15 cellular contexts compared by ENCODE assay signal in genomic region chr16:554640-555413, GRCh38. TPM values are rescaled to one million over a fixed set of nuclear protein-coding genes. Genes with fewer than 3 reads are reported as not detected.
DNase-seq lines count a peak whose midpoint lies in the region; ATAC-seq, FAIRE-seq and TF ChIP-seq lines count a peak whose summit lies in the region.
"Had no signal": no experiment of that assay in that cellular context is flagged by ENCODE, and none has a peak within 500 bp of the region (broad histone marks: within the 10 kb centered on the region; RNA-seq: fewer than 3 reads in every experiment).

No MANE protein-coding gene starts in this region.

- no peaks in the 10 kb centered on the region for H3K4me1 Mint-ChIP-seq in activated T-helper 2 cell treated with anti-CD3 and anti-CD28 coated beads, Interferon-gamma antibody, Interleukin-2, Interleukin-4, amounts not matched to agents 10 μg/mL and 5 μg/mL and 100 μg/mL, durations not matched to agents 14 hours and 24 hours and 36 hours (ENCODE audit: low read depth)
- H3K4me1 Mint-ChIP-seq: CD14-positive monocyte; central memory CD8-positive, alpha-beta T cell had no signal

- TF ChIP-seq EP300 in GM12878 (IDR thresholded peaks at IDR 0.05; ENCODE audit: borderline replicate concordance in 1 of 2, control insufficient read depth in 1 of 2, low read depth in 2 of 2, low read length in 2 of 2), result no peak

- CTCF ChIA-PET in GM12878 (lab: Yijun Ruan, JAX), result no interaction called here

- H3K9me3 ChIP-seq in GM12878 (replicated peaks; ENCODE audit: control insufficient read depth, insufficient read depth, low read length), result no peaks in the 10 kb centered on the region
- H3K9me3 ChIP-seq: pancreas, SK-N-SH had no signal

- no peak for TF ChIP-seq RAD21 in GM12878 (IDR thresholded peaks at IDR 0.05; ENCODE audit: insufficient read depth, low read depth, low read length)

- peaks cover 3% of the 10 kb centered on the region for H3K36me3 Mint-ChIP-seq in activated T-helper 2 cell treated with anti-CD3 and anti-CD28 coated beads, Interferon-gamma antibody, Interleukin-2, Interleukin-4, amounts not matched to agents 10 μg/mL and 5 μg/mL and 100 μg/mL, durations not matched to agents 14 hours and 24 hours and 36 hours (ENCODE audit: low read depth)

- H3K27me3 Mint-ChIP-seq in activated T-helper 2 cell treated with anti-CD3 and anti-CD28 coated beads, Interferon-gamma antibody, Interleukin-2, Interleukin-4, amounts not matched to agents 10 μg/mL and 5 μg/mL and 100 μg/mL, durations not matched to agents 14 hours and 24 hours and 36 hours (ENCODE audit: low read depth), result peaks cover 5% of the 10 kb centered on the region

- H3K4me2 ChIP-seq in GM12878 (ENCODE audit: control insufficient read depth, insufficient read depth), result no peak overlapping the region
- H3K4me2 ChIP-seq: SK-N-SH had no signal

- H3K9me3 Mint-ChIP-seq in activated T-helper 2 cell treated with anti-CD3 and anti-CD28 coated beads, Interferon-gamma antibody, Interleukin-2, Interleukin-4, amounts not matched to agents 10 μg/mL and 5 μg/mL and 100 μg/mL, durations not matched to agents 14 hours and 24 hours and 36 hours, result no peaks in the 10 kb centered on the region
- H3K9me3 Mint-ChIP-seq: central memory CD8-positive, alpha-beta T cell had no signal

- POLR2A ChIA-PET in GM12878 (lab: Charles Lee), result no interaction called here

- RAD21 ChIA-PET in GM12878 (lab: Charles Lee; ENCODE audit: unreplicated experiment), result no interaction called here

- H3K27ac ChIP-seq in ACC112 (ENCODE audit: low read depth, low read length) (peak overlapping the region; percentile 36), GM12878 (ENCODE audit: control insufficient read depth, insufficient read depth) (no peak overlapping the region)
- H3K27ac ChIP-seq: pancreas had no signal

- SMC1A ChIA-PET in GM12878 (lab: Charles Lee; ENCODE audit: uncharacterized antibody, unreplicated experiment), result no interaction called here

- H2AFZ ChIP-seq in ACC112 (ENCODE audit: low read length, unreplicated experiment), result no peak overlapping the region
- H2AFZ ChIP-seq in GM12878 (ENCODE audit: control insufficient read depth, low read depth, low read length), result no peak overlapping the region

- no peak for TF ChIP-seq CTCF in GM12878 (IDR thresholded peaks at IDR 0.05 in 2 of 3, conservative IDR thresholded peaks at IDR 0.05 in 1 of 3; ENCODE audit: control insufficient read depth in 2 of 3, extremely low read depth in 1 of 3, insufficient read depth in 1 of 3, low read depth in 3 of 3, low read length in 3 of 3)

- no peak overlapping the region for H3K4me3 Mint-ChIP-seq in activated T-helper 2 cell treated with anti-CD3 and anti-CD28 coated beads, Interferon-gamma antibody, Interleukin-2, Interleukin-4, amounts not matched to agents 10 μg/mL and 5 μg/mL and 100 μg/mL, durations not matched to agents 14 hours and 24 hours and 36 hours (ENCODE audit: low read depth)
- H3K4me3 Mint-ChIP-seq: CD14-positive monocyte; central memory CD8-positive, alpha-beta T cell had no signal

- H4K20me1 ChIP-seq in GM12878 (ENCODE audit: control insufficient read depth, insufficient read depth), result no peaks in the 10 kb centered on the region

- peak; percentile 21 for DNase-seq in GOT3 (lab: John Stamatoyannopoulos, UW)
- no peak for DNase-seq in GM12878 (ENCODE audit: low read depth, low spot score)
- DNase-seq in left kidney (ENCODE audit: low read depth, low spot score), result peak; percentile 77
- DNase-seq in activated T-helper 2 cell treated with anti-CD3 and anti-CD28 coated beads, Interferon-gamma antibody, Interleukin-2, Interleukin-4, amounts not matched to agents 10 μg/mL and 5 μg/mL and 100 μg/mL, durations not matched to agents 14 hours and 24 hours and 36 hours (ENCODE audit: low spot score), result no peak
- no peak for DNase-seq in activated CD8-positive, alpha-beta memory T cell treated with anti-CD3 and anti-CD28 coated beads for 24 hours
- DNase-seq: glutamatergic neuron; pancreas; stimulated activated CD4-positive, alpha-beta T cell treated with anti-CD3 and anti-CD28 coated beads, Interleukin-4, amount 100 ng/mL, for 4 hours had no signal

- intact Hi-C loops in GM12878 (cut with micrococcal nuclease; ENCODE audit: unreplicated experiment), result no loop called here
- intact Hi-C loops in activated T-helper 2 cell treated with anti-CD3 and anti-CD28 coated beads, Interferon-gamma antibody, Interleukin-2, Interleukin-4, amounts not matched to agents 10 μg/mL and 5 μg/mL and 100 μg/mL, durations not matched to agents 14 hours and 24 hours and 36 hours (cut with micrococcal nuclease), result no loop called here

- no TSS peak for BruUV-seq in GM12878 (replicated peaks; lab: Mats Ljungman, UMichigan)

- in situ Hi-C loops in GM12878 (cut with MboI), result no loop called here

- H3K36me3 ChIP-seq in ACC112 (ENCODE audit: insufficient read depth, low read length), result peaks cover 5% of the 10 kb centered on the region; the same call in 1 of the 2 replicates
- H3K36me3 ChIP-seq in GM12878 (ENCODE audit: control insufficient read depth in 2 of 2, insufficient read depth in 2 of 2, low read length in 1 of 2), result peaks cover 0 to 10% of the 10 kb centered on the region in 2 experiments; a peak in 2 of 4 replicates

- H3K27ac Mint-ChIP-seq in activated T-helper 2 cell treated with anti-CD3 and anti-CD28 coated beads, Interferon-gamma antibody, Interleukin-2, Interleukin-4, amounts not matched to agents 10 μg/mL and 5 μg/mL and 100 μg/mL, durations not matched to agents 14 hours and 24 hours and 36 hours, result no peak overlapping the region
- H3K27ac Mint-ChIP-seq: CD14-positive monocyte had no signal

- 88% methylated on average over 52 of the region's 56 CpGs for WGBS in GM12878 (ENCODE audit: insufficient coverage, insufficient replicate concordance, low lambda C conversion rate, missing lambda C conversion rate)

- no peak for FAIRE-seq in GM12878 (lab: Jason Lieb, UNC)
- FAIRE-seq: pancreas had no signal

- peaks cover 10% of the 10 kb centered on the region for H3K27me3 ChIP-seq in ACC112 (ENCODE audit: insufficient read depth, low read length)
- peaks cover 3 to 7% of the 10 kb centered on the region in 2 experiments; a peak in 2 of 4 replicates for H3K27me3 ChIP-seq in GM12878 (replicated peaks in 1 of 2; ENCODE audit: control insufficient read depth in 2 of 2, insufficient read depth in 2 of 2, low read length in 1 of 2)
- H3K27me3 ChIP-seq: pancreas had no signal

- H3K4me1 ChIP-seq in ACC112 (ENCODE audit: control insufficient read depth, insufficient read depth, low read length, unreplicated experiment) (peaks cover 22% of the 10 kb centered on the region), GM12878 (ENCODE audit: control insufficient read depth, insufficient read depth, low read length) (no peaks in the 10 kb centered on the region)
- H3K4me1 ChIP-seq: pancreas had no signal

- no peak overlapping the region for H3K9ac ChIP-seq in GM12878 (ENCODE audit: control insufficient read depth, insufficient read depth, low read length)
- H3K9ac ChIP-seq: SK-N-SH had no signal

- ATAC-seq in GM12878 (no peak), GM18517 (IDR thresholded peaks at IDR 0.05; ENCODE audit: unreplicated experiment) (no peak), HG02938 (IDR thresholded peaks at IDR 0.05; ENCODE audit: unreplicated experiment) (no peak)

- 0 out of 2 replicates have a peak, but pooled peaks have one; percentile 19 for TF ChIP-seq POLR2A in GM12878 (IDR thresholded peaks at IDR 0.05; ENCODE audit: low read depth, low read length)

- H3K4me3 ChIP-seq in ACC112 (ENCODE audit: low read depth, low read length), result peak overlapping the region; percentile 19
- H3K4me3 ChIP-seq in GM12878, result no peak overlapping the region
- H3K4me3 ChIP-seq: pancreas had no signal

- no peaks in the 10 kb centered on the region for H3K79me2 ChIP-seq in ACC112 (ENCODE audit: control insufficient read depth, insufficient read depth, low read length, unreplicated experiment)
- H3K79me2 ChIP-seq in GM12878 (ENCODE audit: control insufficient read depth, insufficient read depth, low read length), result no peaks in the 10 kb centered on the region

RNA-seq across cellular contexts. Expression of gene PRR35, which starts 5.4 kb away (rescaled TPM):
- not detected in 2 replicates for total RNA-seq in GM12878 (2013; cell fraction: nucleolus; rRNA removed)
- total RNA-seq in GM12878 (2014; rRNA removed) (not detected in 2 replicates), GM12878 (2014; rRNA removed; fragmentation: Illumina TruSeq; extraction: Trizol) (not detected in 2 replicates), GM12878 (2021) (not detected in 2 replicates)
- polyA plus RNA-seq in GM12878 (2011; ENCODE audit: low read depth), result not detected
- polyA plus RNA-seq in GM12878 (2011; rRNA removed) (not detected in 2 replicates), GM12878 (2014; fragmentation: Illumina TruSeq; extraction: Trizol) (not detected in 2 replicates), GM12878 (2014; fragmentation: Nextera tagmentation; extraction: Ambion mirVana) (not detected), GM12878 (2014; rRNA removed) (not detected in 2 replicates), GM12878 (2016; fragmentation: Nextera tagmentation; extraction: Ambion mirVana) (not detected)
- polyA plus RNA-seq in GM12878 (2011; cell fraction: cytosol; rRNA removed), result not detected in 2 replicates
- polyA plus RNA-seq in GM12878 (2011; cell fraction: nucleus; rRNA removed), result not detected in 2 replicates
- not detected in 2 replicates for polyA plus RNA-seq in GM12878 (2012)
- polyA minus RNA-seq in GM12878 (2011; rRNA and poly(A)+ RNA removed), result not detected in 2 replicates
- polyA minus RNA-seq in GM12878 (2011; cell fraction: cytosol; rRNA and poly(A)+ RNA removed), result not detected in 2 replicates
- not detected in 2 replicates for polyA minus RNA-seq in GM12878 (2011; cell fraction: nucleus; rRNA and poly(A)+ RNA removed)
- not detected in 2 replicates for total RNA-seq in activated T-helper 2 cell treated with anti-CD3 and anti-CD28 coated beads, Interferon-gamma antibody, Interleukin-2, Interleukin-4, amounts not matched to agents 10 μg/mL and 5 μg/mL and 100 μg/mL, durations not matched to agents 14 hours and 24 hours and 36 hours
- total RNA-seq: liver had no signal
- polyA plus RNA-seq: CD14-positive monocyte, liver, SK-N-SH had no signal

RNA-seq across cellular contexts. Expression of gene NHLRC4, which starts 12.0 kb away (rescaled TPM):
- total RNA-seq in GM12878 (2013; cell fraction: nucleolus; rRNA removed), result 8.6 and 10.5 TPM in 2 replicates
- total RNA-seq in GM12878 (2014; rRNA removed) (1.1 and 1.5 TPM in 2 replicates), GM12878 (2014; rRNA removed; fragmentation: Illumina TruSeq; extraction: Trizol) (0.13 and 0.18 TPM in 2 replicates), GM12878 (2021) (0.67 and 0.72 TPM in 2 replicates)
- 0.54 TPM for polyA plus RNA-seq in GM12878 (2011; ENCODE audit: low read depth)
- polyA plus RNA-seq in GM12878 (2011; rRNA removed) (0.35 and 0.57 TPM in 2 replicates), GM12878 (2014; fragmentation: Illumina TruSeq; extraction: Trizol) (0.07 TPM in 1 of 2 replicates, not detected in the other), GM12878 (2014; fragmentation: Nextera tagmentation; extraction: Ambion mirVana) (not detected), GM12878 (2014; rRNA removed) (0.97 and 1.1 TPM in 2 replicates), GM12878 (2016; fragmentation: Nextera tagmentation; extraction: Ambion mirVana) (under 1 TPM in 1 of 2 experiments, not detected in 1; 0.52 TPM)
- 0.79 and 0.85 TPM in 2 replicates for polyA plus RNA-seq in GM12878 (2011; cell fraction: cytosol; rRNA removed)
- 4.8 and 5.7 TPM in 2 replicates for polyA plus RNA-seq in GM12878 (2011; cell fraction: nucleus; rRNA removed)
- polyA plus RNA-seq in GM12878 (2012), result 1.6 TPM in 2 replicates
- polyA minus RNA-seq in GM12878 (2011; rRNA and poly(A)+ RNA removed), result 0.29 and 0.52 TPM in 2 replicates
- 0.53 TPM in 1 of 2 replicates, not detected in the other for polyA minus RNA-seq in GM12878 (2011; cell fraction: cytosol; rRNA and poly(A)+ RNA removed)
- 2.0 and 3.3 TPM in 2 replicates for polyA minus RNA-seq in GM12878 (2011; cell fraction: nucleus; rRNA and poly(A)+ RNA removed)
- 1.1 and 1.3 TPM in 2 replicates for total RNA-seq in activated T-helper 2 cell treated with anti-CD3 and anti-CD28 coated beads, Interferon-gamma antibody, Interleukin-2, Interleukin-4, amounts not matched to agents 10 μg/mL and 5 μg/mL and 100 μg/mL, durations not matched to agents 14 hours and 24 hours and 36 hours

RNA-seq across cellular contexts. Expression of gene PIGQ, which starts 14.9 kb away (rescaled TPM):
- total RNA-seq in GM12878 (2013; cell fraction: nucleolus; rRNA removed), result 39.2 and 47.0 TPM in 2 replicates
- total RNA-seq in GM12878 (2014; rRNA removed) (15.5 and 17.5 TPM in 2 replicates), GM12878 (2014; rRNA removed; fragmentation: Illumina TruSeq; extraction: Trizol) (4.5 and 5.5 TPM in 2 replicates), GM12878 (2021) (24.0 and 31.3 TPM in 2 replicates)
- polyA plus RNA-seq in GM12878 (2011; ENCODE audit: low read depth), result 3.2 TPM
- polyA plus RNA-seq in GM12878 (2011; rRNA removed) (2.0 and 5.7 TPM in 2 replicates), GM12878 (2014; fragmentation: Illumina TruSeq; extraction: Trizol) (1.9 and 4.4 TPM in 2 replicates), GM12878 (2014; fragmentation: Nextera tagmentation; extraction: Ambion mirVana) (1 to 10 TPM in 1 of 2 experiments, not detected in 1; 1.8 TPM), GM12878 (2014; rRNA removed) (26.6 and 28.5 TPM in 2 replicates), GM12878 (2016; fragmentation: Nextera tagmentation; extraction: Ambion mirVana) (10 to 100 TPM; 25.6 to 30.7 TPM)
- polyA plus RNA-seq in GM12878 (2011; cell fraction: cytosol; rRNA removed), result 7.9 and 14.6 TPM in 2 replicates
- polyA plus RNA-seq in GM12878 (2011; cell fraction: nucleus; rRNA removed), result 62.1 and 85.8 TPM in 2 replicates
- 12.2 and 13.2 TPM in 2 replicates for polyA plus RNA-seq in GM12878 (2012)
- 7.8 and 15.8 TPM in 2 replicates for polyA minus RNA-seq in GM12878 (2011; rRNA and poly(A)+ RNA removed)
- polyA minus RNA-seq in GM12878 (2011; cell fraction: cytosol; rRNA and poly(A)+ RNA removed), result 6.1 and 7.1 TPM in 2 replicates
- polyA minus RNA-seq in GM12878 (2011; cell fraction: nucleus; rRNA and poly(A)+ RNA removed), result 16.1 and 27.3 TPM in 2 replicates
- total RNA-seq in activated T-helper 2 cell treated with anti-CD3 and anti-CD28 coated beads, Interferon-gamma antibody, Interleukin-2, Interleukin-4, amounts not matched to agents 10 μg/mL and 5 μg/mL and 100 μg/mL, durations not matched to agents 14 hours and 24 hours and 36 hours, result 43.4 and 44.9 TPM in 2 replicates

RNA-seq across cellular contexts. Expression of gene CAPN15, which starts 27.3 kb away (rescaled TPM):
- 70.5 and 96.8 TPM in 2 replicates for total RNA-seq in GM12878 (2013; cell fraction: nucleolus; rRNA removed)
- total RNA-seq in GM12878 (2014; rRNA removed), result 30.3 and 35.8 TPM in 2 replicates
- 6.9 and 8.0 TPM in 2 replicates for total RNA-seq in GM12878 (2014; rRNA removed; fragmentation: Illumina TruSeq; extraction: Trizol)
- 66.7 and 78.5 TPM in 2 replicates for total RNA-seq in GM12878 (2021)
- 4.9 TPM for polyA plus RNA-seq in GM12878 (2011; ENCODE audit: low read depth)
- 4.4 and 12.8 TPM in 2 replicates for polyA plus RNA-seq in GM12878 (2011; rRNA removed)
- polyA plus RNA-seq in GM12878 (2011; cell fraction: cytosol; rRNA removed), result 15.5 and 29.7 TPM in 2 replicates
- 103 and 157 TPM in 2 replicates for polyA plus RNA-seq in GM12878 (2011; cell fraction: nucleus; rRNA removed)
- polyA plus RNA-seq in GM12878 (2012), result 25.2 and 27.2 TPM in 2 replicates
- polyA plus RNA-seq in GM12878 (2014; fragmentation: Illumina TruSeq; extraction: Trizol), result 0.62 and 3.8 TPM in 2 replicates
- polyA plus RNA-seq in GM12878 (2014; fragmentation: Nextera tagmentation; extraction: Ambion mirVana), result 1 to 10 TPM in 1 of 2 experiments, under 1 TPM in 1; 0.40 to 1.1 TPM
- 40.2 and 48.8 TPM in 2 replicates for polyA plus RNA-seq in GM12878 (2014; rRNA removed)
- polyA plus RNA-seq in GM12878 (2016; fragmentation: Nextera tagmentation; extraction: Ambion mirVana), result 1 to 10 TPM; 7.7 to 8.6 TPM
- 10.8 and 27.2 TPM in 2 replicates for polyA minus RNA-seq in GM12878 (2011; rRNA and poly(A)+ RNA removed)
- 25.5 and 28.9 TPM in 2 replicates for polyA minus RNA-seq in GM12878 (2011; cell fraction: cytosol; rRNA and poly(A)+ RNA removed)
- 14.6 and 33.4 TPM in 2 replicates for polyA minus RNA-seq in GM12878 (2011; cell fraction: nucleus; rRNA and poly(A)+ RNA removed)
- 101 and 103 TPM in 2 replicates for total RNA-seq in activated T-helper 2 cell treated with anti-CD3 and anti-CD28 coated beads, Interferon-gamma antibody, Interleukin-2, Interleukin-4, amounts not matched to agents 10 μg/mL and 5 μg/mL and 100 μg/mL, durations not matched to agents 14 hours and 24 hours and 36 hours

RNA-seq across cellular contexts. Expression of gene RAB40C, which starts 35.0 kb away (rescaled TPM):
- total RNA-seq in GM12878 (2013; cell fraction: nucleolus; rRNA removed), result 9.6 and 12.5 TPM in 2 replicates
- total RNA-seq in GM12878 (2014; rRNA removed) (10.2 and 10.6 TPM in 2 replicates), GM12878 (2014; rRNA removed; fragmentation: Illumina TruSeq; extraction: Trizol) (1.8 and 3.3 TPM in 2 replicates), GM12878 (2021) (10.0 and 11.8 TPM in 2 replicates)
- 2.0 TPM for polyA plus RNA-seq in GM12878 (2011; ENCODE audit: low read depth)
- polyA plus RNA-seq in GM12878 (2011; rRNA removed) (2.1 and 3.9 TPM in 2 replicates), GM12878 (2014; fragmentation: Illumina TruSeq; extraction: Trizol) (2.0 TPM in 1 of 2 replicates, not detected in the other), GM12878 (2014; fragmentation: Nextera tagmentation; extraction: Ambion mirVana) (under 1 TPM; 0.06 to 0.35 TPM), GM12878 (2014; rRNA removed) (12.8 and 14.3 TPM in 2 replicates), GM12878 (2016; fragmentation: Nextera tagmentation; extraction: Ambion mirVana) (1 to 10 TPM; 5.2 to 6.9 TPM)
- polyA plus RNA-seq in GM12878 (2011; cell fraction: cytosol; rRNA removed), result 7.3 and 10.2 TPM in 2 replicates
- 12.8 and 17.3 TPM in 2 replicates for polyA plus RNA-seq in GM12878 (2011; cell fraction: nucleus; rRNA removed)
- 6.6 and 7.5 TPM in 2 replicates for polyA plus RNA-seq in GM12878 (2012)
- polyA minus RNA-seq in GM12878 (2011; rRNA and poly(A)+ RNA removed), result 2.6 and 6.1 TPM in 2 replicates
- polyA minus RNA-seq in GM12878 (2011; cell fraction: cytosol; rRNA and poly(A)+ RNA removed), result 5.7 and 7.1 TPM in 2 replicates
- polyA minus RNA-seq in GM12878 (2011; cell fraction: nucleus; rRNA and poly(A)+ RNA removed), result 2.7 TPM in 2 replicates
- 13.4 and 16.2 TPM in 2 replicates for total RNA-seq in activated T-helper 2 cell treated with anti-CD3 and anti-CD28 coated beads, Interferon-gamma antibody, Interleukin-2, Interleukin-4, amounts not matched to agents 10 μg/mL and 5 μg/mL and 100 μg/mL, durations not matched to agents 14 hours and 24 hours and 36 hours

Comparison
In these comparisons a context has a peak if more than half of its experiments do, and no peak if none do; other contexts are left out.
1. DNase-seq: peak in GOT3 (single experiment) and left kidney (single experiment); none in GM12878 (single experiment), activated T-helper 2 cell treated with anti-CD3 and anti-CD28 coated beads, Interferon-gamma antibody, Interleukin-2, Interleukin-4, amounts not matched to agents 10 μg/mL and 5 μg/mL and 100 μg/mL, durations not matched to agents 14 hours and 24 hours and 36 hours (single experiment) and activated CD8-positive, alpha-beta memory T cell treated with anti-CD3 and anti-CD28 coated beads for 24 hours (single experiment).